In the genomic region with DNA sequence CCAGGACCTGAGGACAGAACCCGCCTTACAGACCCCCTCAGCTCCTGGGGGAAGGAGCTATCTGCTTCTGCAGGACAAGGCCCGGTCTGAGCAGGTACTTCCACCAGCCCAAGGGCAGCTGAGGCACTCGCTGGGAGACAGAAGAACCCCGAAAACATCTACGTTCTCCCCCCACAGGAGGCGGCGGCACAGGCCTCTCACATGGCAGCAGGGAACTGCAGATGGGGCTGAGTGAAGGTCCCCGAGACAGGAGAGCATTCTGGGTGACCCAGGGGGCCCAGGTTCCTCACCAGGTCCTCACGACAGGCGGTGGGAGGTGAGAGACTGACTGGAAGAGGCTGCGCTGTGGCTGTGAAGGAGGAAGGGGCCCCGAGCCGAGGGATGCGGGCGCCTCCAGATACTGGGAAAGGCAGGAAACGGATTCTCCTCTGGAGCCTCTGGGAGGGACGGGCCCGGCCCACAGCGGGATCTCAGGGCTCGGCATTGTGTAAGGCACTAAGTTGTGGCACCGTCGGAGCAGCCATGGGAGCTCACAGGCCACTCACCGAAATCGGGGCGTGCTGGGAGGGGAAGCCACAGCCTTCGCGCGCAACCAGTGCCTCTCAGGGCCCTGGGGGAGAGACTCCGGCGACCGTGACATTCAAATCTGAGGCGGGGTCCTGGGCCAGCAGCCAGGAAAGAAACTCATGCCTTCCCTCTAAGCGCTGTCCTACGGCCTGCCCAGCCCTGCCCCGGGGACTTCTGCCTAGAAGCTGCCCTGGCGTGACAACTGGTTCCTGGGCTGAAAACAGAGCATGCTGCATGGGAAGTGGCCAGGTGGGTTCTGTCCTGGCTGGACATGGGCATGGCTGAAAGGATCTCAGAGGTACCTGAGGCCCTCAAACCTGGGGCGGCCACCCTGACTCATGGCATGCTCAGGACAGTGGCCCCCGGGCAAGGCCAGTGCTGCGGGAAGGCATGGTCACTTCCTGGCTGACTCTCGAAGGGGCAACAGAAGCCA, we compare ENCODE assay signal across 31 cellular contexts. TPM values are rescaled to one million over a fixed set of nuclear protein-coding genes. Genes with fewer than 3 reads are reported as not detected.
"Had no signal": no experiment of that assay in that cellular context is flagged by ENCODE, and none has a peak within 500 bp of the region (broad histone marks: within the 10 kb centered on the region; RNA-seq: fewer than 3 reads in every experiment).

No MANE protein-coding gene starts in this region.

- H3K9me3 ChIP-seq: body of pancreas, left lung, psoas muscle, tibial artery had no signal

- ATAC-seq: body of pancreas; sciatic nerve; stimulated activated memory B cell treated with anti-CD40 and anti-IgM and Interleukin-4, amounts not matched to agents 10 μg/mL and 1 μg/mL and 100 μg/mL, for 72 hours had no signal

- H3K4me3 ChIP-seq: body of pancreas, dorsolateral prefrontal cortex, left lung, psoas muscle, smooth muscle cell, tibial artery had no signal

- H3K4me1 ChIP-seq: body of pancreas, left lung, psoas muscle, tibial artery had no signal

- DNase-seq: activated CD4-positive, alpha-beta T cell treated with anti-CD3 and anti-CD28 coated beads, Interleukin-2, amount 50 U/mL, for 1 hour; activated CD4-positive, CD25-positive, alpha-beta regulatory T cell treated with anti-CD3 and anti-CD28 coated beads, Interleukin-2, amount 50 U/mL, for 72 hours; activated CD8-positive, alpha-beta memory T cell treated with anti-CD3 and anti-CD28 coated beads for 24 hours; activated CD8-positive, alpha-beta memory T cell treated with anti-CD3 and anti-CD28 coated beads, Interleukin-2, amount 50 U/mL, for 48 hours; activated gamma-delta T cell treated with Interleukin-2 at 50 U/mL for 16 hours; activated naive CD8-positive, alpha-beta T cell treated with anti-CD3 and anti-CD28 coated beads for 36 hours; amygdala; body of pancreas; dorsolateral prefrontal cortex; foreskin melanocyte; hypothalamus; kidney; nephron progenitor cell; occipital lobe; stimulated activated CD4-positive, alpha-beta T cell treated with anti-CD3 and anti-CD28 coated beads, Interleukin-4, amount 100 ng/mL, for 24 hours; substantia nigra; tibial artery had no signal

- H3K27ac ChIP-seq: body of pancreas, dorsolateral prefrontal cortex, epithelial cell of prostate, left lung, psoas muscle, tibial artery, VCaP had no signal

- H3K27ac Mint-ChIP-seq: activated naive CD8-positive, alpha-beta T cell treated with anti-CD3 and anti-CD28 coated beads for 36 hours; activated T-helper 1 cell treated with anti-CD3 and anti-CD28 coated beads, Interleukin-12 subunit alpha, Interleukin-12 subunit beta, Interleukin-2, Interleukin-4 antibody, amounts not matched to agents 30 ng/mL and 10 ng/mL and 1 ng/mL, durations not matched to agents 14 hours and 24 hours and 36 hours; stimulated activated memory B cell treated with anti-CD40 and anti-IgM and Interleukin-4, amounts not matched to agents 10 μg/mL and 1 μg/mL and 100 μg/mL, for 72 hours had no signal

- H3K27me3 ChIP-seq: body of pancreas, dorsolateral prefrontal cortex, left lung, tibial artery had no signal

- H3K4me1 Mint-ChIP-seq: activated naive CD8-positive, alpha-beta T cell treated with anti-CD3 and anti-CD28 coated beads for 36 hours; nephron progenitor cell had no signal

- H3K4me2 ChIP-seq: smooth muscle cell had no signal

- H3K27me3 Mint-ChIP-seq: activated naive CD8-positive, alpha-beta T cell treated with anti-CD3 and anti-CD28 coated beads for 36 hours; stimulated activated memory B cell treated with anti-CD40 and anti-IgM and Interleukin-4, amounts not matched to agents 10 μg/mL and 1 μg/mL and 100 μg/mL, for 72 hours had no signal

- FAIRE-seq: colon, kidney, urothelium cell line had no signal

- H3K9me3 Mint-ChIP-seq: activated naive CD8-positive, alpha-beta T cell treated with anti-CD3 and anti-CD28 coated beads for 36 hours; activated T-helper 1 cell treated with anti-CD3 and anti-CD28 coated beads, Interleukin-12 subunit alpha, Interleukin-12 subunit beta, Interleukin-2, Interleukin-4 antibody, amounts not matched to agents 30 ng/mL and 10 ng/mL and 1 ng/mL, durations not matched to agents 14 hours and 24 hours and 36 hours; stimulated activated memory B cell treated with anti-CD40 and anti-IgM and Interleukin-4, amounts not matched to agents 10 μg/mL and 1 μg/mL and 100 μg/mL, for 72 hours; T-helper 1 cell treated with Interleukin-12 subunit alpha and Interleukin-12 subunit beta and Interleukin-4 antibody, amounts not matched to agents 30 μg/mL and 1 μg/mL, for 36 hours had no signal

- H3K4me3 Mint-ChIP-seq: activated naive CD8-positive, alpha-beta T cell treated with anti-CD3 and anti-CD28 coated beads for 36 hours; activated T-helper 1 cell treated with anti-CD3 and anti-CD28 coated beads, Interleukin-12 subunit alpha, Interleukin-12 subunit beta, Interleukin-2, Interleukin-4 antibody, amounts not matched to agents 30 ng/mL and 10 ng/mL and 1 ng/mL, durations not matched to agents 14 hours and 24 hours and 36 hours; nephron progenitor cell; stimulated activated memory B cell treated with anti-CD40 and anti-IgM and Interleukin-4, amounts not matched to agents 10 μg/mL and 1 μg/mL and 100 μg/mL, for 72 hours; T-helper 1 cell treated with Interleukin-12 subunit alpha and Interleukin-12 subunit beta and Interleukin-4 antibody, amounts not matched to agents 30 μg/mL and 1 μg/mL, for 36 hours had no signal

RNA-seq across cellular contexts. Expression of gene CATSPERD, which starts 16.3 kb away (rescaled TPM):
- total RNA-seq: activated naive CD8-positive, alpha-beta T cell treated with anti-CD3 and anti-CD28 coated beads for 36 hours; activated T-helper 1 cell treated with anti-CD3 and anti-CD28 coated beads, Interleukin-12 subunit alpha, Interleukin-12 subunit beta, Interleukin-2, Interleukin-4 antibody, amounts not matched to agents 30 ng/mL and 10 ng/mL and 1 ng/mL, durations not matched to agents 14 hours and 24 hours and 36 hours; body of pancreas; cardiac septum; dorsolateral prefrontal cortex; kidney; lung microvascular endothelial cell; myocyte; occipital lobe; psoas muscle; sciatic nerve; smooth muscle cell had no signal
- polyA plus RNA-seq: psoas muscle, smooth muscle cell had no signal
